In the genomic region with DNA sequence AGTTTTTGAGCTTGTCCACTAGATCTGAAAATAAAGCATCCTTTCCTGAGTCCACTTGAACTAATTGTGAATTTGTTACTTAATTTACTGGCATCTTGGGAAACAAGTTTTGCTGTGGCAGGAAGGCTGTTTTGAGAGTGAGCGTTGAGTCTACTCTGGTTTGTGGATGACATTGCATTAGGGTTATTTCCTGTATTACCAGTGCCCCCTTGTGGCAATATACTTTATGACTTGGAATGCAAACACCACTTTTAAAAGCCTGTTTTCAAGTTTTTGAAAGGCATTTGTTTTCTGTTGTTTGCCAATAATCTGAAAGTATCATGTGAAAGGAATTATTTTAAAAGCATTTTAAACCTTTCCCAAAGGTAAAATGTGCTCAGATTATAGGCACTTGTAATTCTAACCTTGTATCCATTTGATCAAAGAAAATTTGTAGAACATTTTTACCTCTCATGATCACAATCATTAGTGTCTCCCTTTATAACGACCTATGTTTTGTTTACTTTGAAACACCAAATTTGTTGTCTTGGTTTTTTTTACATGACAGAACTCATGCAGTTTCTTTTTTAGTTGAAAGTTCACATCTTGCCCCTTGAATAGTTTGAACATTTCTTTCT, we compare ENCODE assay signal across 8 cellular contexts. TPM values are rescaled to one million over a fixed set of nuclear protein-coding genes. Genes with fewer than 3 reads are reported as not detected.
DNase-seq lines count a peak whose midpoint lies in the region; ATAC-seq and TF ChIP-seq lines count a peak whose summit lies in the region.

No MANE protein-coding gene starts in this region.

- H3K9me3 ChIP-seq in esophagus squamous epithelium = no peaks in the 10 kb centered on the region

- peaks cover under 1 to 5% of the 10 kb centered on the region in 2 donors for H3K27me3 Mint-ChIP-seq in natural killer cell (ENCODE audit: low read depth in 2 of 2)

- TF ChIP-seq POLR2A in esophagus squamous epithelium (IDR thresholded peaks at IDR 0.05) = no peak

- H3K4me1 Mint-ChIP-seq in natural killer cell = no peaks in the 10 kb centered on the region

- no peaks in the 10 kb centered on the region for H3K9me3 Mint-ChIP-seq in natural killer cell

- H3K36me3 ChIP-seq in esophagus squamous epithelium = peaks cover 0 to 32% (median 0%) of the 10 kb centered on the region in 3 donors

- DNase-seq in AG09319 (ENCODE audit: extremely low read depth, low read depth) (peak; percentile 54), GM03348 (ENCODE audit: low spot score) (peak; percentile 68), HCEC 1CT (peak; percentile 47), M059J (ENCODE audit: low read depth) (peak; percentile 59), T-helper 1 cell (peak in 4 of 5 donors; percentile 3 to 57 (median 22)), esophagus squamous epithelium (lab: John Stamatoyannopoulos, UW) (no peak), natural killer cell (no peak), 8988T (no peak)

- peak; percentile 85 to 98 (median 95) for ATAC-seq in natural killer cell

- H3K27ac ChIP-seq in esophagus squamous epithelium = no peak overlapping the region

- H3K4me3 Mint-ChIP-seq in natural killer cell = no peak overlapping the region

- TF ChIP-seq CTCF in AG09319 (IDR thresholded peaks at IDR 0.05; ENCODE audit: low read depth, low read length) = peak; percentile 63
- TF ChIP-seq CTCF in esophagus squamous epithelium (IDR thresholded peaks at IDR 0.05) = peak; percentile 70 to 88 (median 82)
- peak; percentile 79 for TF ChIP-seq CTCF in natural killer cell (IDR thresholded peaks at IDR 0.05)

- WGBS in esophagus squamous epithelium, 2 donors = 14 to 15% methylated on average over 2 of the region's 2 CpGs

- H3K4me1 ChIP-seq in esophagus squamous epithelium = no peaks in the 10 kb centered on the region

- H3K4me3 ChIP-seq in esophagus squamous epithelium = no peak overlapping the region

- H3K27me3 ChIP-seq in esophagus squamous epithelium = no peaks in the 10 kb centered on the region

- H3K36me3 Mint-ChIP-seq in natural killer cell = no peaks in the 10 kb centered on the region

- intact Hi-C loops in esophagus squamous epithelium (cut with DNase I) (no loop called here), natural killer cell (cut with micrococcal nuclease) (loop anchor here (1.0 kb wide), 1 partner anchor 155 kb away; no protein-coding TSS in a partner anchor)

- H3K27ac Mint-ChIP-seq in natural killer cell = no peak overlapping the region

RNA-seq across cellular contexts. Expression of a gene that starts 18.0 kb away (rescaled TPM):
- total RNA-seq in M059J (2014; rRNA removed; shearing (Covaris generic)) = 8.0 and 8.3 TPM in 2 replicates
- 1 to 10 TPM; 1.8 to 8.4 (median 4.5) TPM for total RNA-seq in esophagus squamous epithelium
- total RNA-seq in natural killer cell = 1 to 10 TPM; 2.5 to 4.5 (median 3.4) TPM

Comparison
In these comparisons a context has a peak if more than half of its experiments do, and no peak if none do; other contexts are left out.
1. DNase-seq: peak in AG09319 (single experiment), GM03348 (single experiment), HCEC 1CT (single experiment), M059J (single experiment) and T-helper 1 cell (4 of 5); none in esophagus squamous epithelium (single experiment), natural killer cell (single experiment) and 8988T (single experiment).
2. Peak in every context shown above with its lines, with median percentiles within 50 percentile points of each other: CTCF ChIP-seq.